In genomic region chr12:92640686-92641085, GRCh38 we compare ENCODE assay signal across 32 cellular contexts.
"Had no signal": no experiment of that assay in that cellular context is flagged by ENCODE, and none has a peak within 500 bp of the region (broad histone marks: within the 10 kb centered on the region; RNA-seq: fewer than 3 reads in every experiment).

No MANE protein-coding gene starts in this region.

- H3K4me1 Mint-ChIP-seq: activated B cell treated with CpG ODN at 0.5 μM for 24 hours; activated CD4-positive, alpha-beta T cell treated with anti-CD3 and anti-CD28 coated beads, Interleukin-2, amount 10 ng/mL, durations not matched to agents 7 days and 5 days; activated naive CD8-positive, alpha-beta T cell treated with anti-CD3 and anti-CD28 coated beads, Interleukin-2, amount 10 ng/mL, durations not matched to agents 7 days and 5 days had no signal

- DNase-seq: activated B cell treated with CpG ODN at 0.5 μM for 24 hours; activated CD4-positive, alpha-beta memory T cell treated with anti-CD3 and anti-CD28 coated beads for 36 hours; activated CD4-positive, alpha-beta T cell treated with anti-CD3 and anti-CD28 coated beads for 1 hour; activated CD4-positive, alpha-beta T cell treated with anti-CD3 and anti-CD28 coated beads, Interleukin-2, amount 10 ng/mL, durations not matched to agents 7 days and 5 days; activated CD8-positive, alpha-beta memory T cell treated with anti-CD3 and anti-CD28 coated beads for 24 hours; activated naive CD4-positive, alpha-beta T cell treated with anti-CD3 and anti-CD28 coated beads, Interleukin-2, amount 50 U/mL, for 16 hours; activated naive CD8-positive, alpha-beta T cell treated with anti-CD3 and anti-CD28 coated beads, Interleukin-2, amount 10 ng/mL, durations not matched to agents 7 days and 5 days; activated T-cell treated with anti-CD3 and anti-CD28 coated beads, Interleukin-2, amount 50 U/mL, for 48 hours; aorta; body of pancreas; central memory CD4-positive, alpha-beta T cell; MG63; MV-4-11; NCI-H1092 treated with DMSO at 0.1 percent for 48 hours; NCI-H1436; NCI-H1694 treated with DMSO at 0.1 percent for 48 hours; NCI-H2029 treated with DMSO at 0.1 percent for 48 hours; NCI-H2171; NCI-H2227 treated with DMSO at 0.1 percent for 48 hours; NCI-H446 treated with DMSO at 0.1 percent for 48 hours; NCI-H524 treated with DMSO at 0.1 percent for 48 hours; NCI-H774; NK-92 treated with Interleukin-12 subunit alpha and Interleukin-12 subunit beta, amount 100 ng/mL, for 24 hours; OCI-M1; RPMI8226; T-cell; T-helper 2 cell; T1000 had no signal

- H3K27me3 ChIP-seq: body of pancreas, MG63 had no signal

- H3K4me3 ChIP-seq: body of pancreas, MG63, SK-N-MC had no signal

- H3K36me3 ChIP-seq: MG63 had no signal

- ATAC-seq: body of pancreas, Panc1, Right ventricle myocardium inferior, T-cell had no signal

- H3K27me3 Mint-ChIP-seq: activated B cell treated with CpG ODN at 0.5 μM for 24 hours; activated CD4-positive, alpha-beta memory T cell treated with anti-CD3 and anti-CD28 coated beads for 36 hours; activated CD4-positive, alpha-beta T cell treated with anti-CD3 and anti-CD28 coated beads, Interleukin-2, amount 10 ng/mL, durations not matched to agents 7 days and 5 days; T-cell had no signal

- H3K9ac ChIP-seq: KMS-11 had no signal

- H3K9me3 ChIP-seq: body of pancreas, MG63 had no signal

- H3K27ac ChIP-seq: body of pancreas, KMS-11, SK-N-MC had no signal

- H3K27ac Mint-ChIP-seq: activated B cell treated with CpG ODN at 0.5 μM for 24 hours; activated CD4-positive, alpha-beta memory T cell treated with anti-CD3 and anti-CD28 coated beads for 36 hours; activated CD4-positive, alpha-beta T cell treated with anti-CD3 and anti-CD28 coated beads, Interleukin-2, amount 10 ng/mL, durations not matched to agents 7 days and 5 days; activated naive CD8-positive, alpha-beta T cell treated with anti-CD3 and anti-CD28 coated beads, Interleukin-2, amount 10 ng/mL, durations not matched to agents 7 days and 5 days; T-cell had no signal

- H3K4me1 ChIP-seq: body of pancreas had no signal

- H3K4me2 ChIP-seq: KMS-11 had no signal

- H3K4me3 Mint-ChIP-seq: activated B cell treated with CpG ODN at 0.5 μM for 24 hours; activated CD4-positive, alpha-beta memory T cell treated with anti-CD3 and anti-CD28 coated beads for 36 hours; activated CD4-positive, alpha-beta T cell treated with anti-CD3 and anti-CD28 coated beads, Interleukin-2, amount 10 ng/mL, durations not matched to agents 7 days and 5 days; activated naive CD8-positive, alpha-beta T cell treated with anti-CD3 and anti-CD28 coated beads, Interleukin-2, amount 10 ng/mL, durations not matched to agents 7 days and 5 days; T-cell had no signal
